ENCODE assay signal across 20 cellular contexts in genomic region chr2:28369355-28369754, GRCh38. TPM values are rescaled to one million over a fixed set of nuclear protein-coding genes. Genes with fewer than 3 reads are reported as not detected.
A peak's percentile ranks its signal among the peaks of the same experiment; 100 is the strongest.
DNase-seq lines count a peak whose midpoint lies in the region; ATAC-seq and TF ChIP-seq lines count a peak whose summit lies in the region.
"Had no signal": no experiment of that assay in that cellular context is flagged by ENCODE, and none has a peak within 500 bp of the region (broad histone marks: within the 10 kb centered on the region; RNA-seq: fewer than 3 reads in every experiment).

No MANE protein-coding gene starts in this region.

- H3K9me3 ChIP-seq in Peyer's patch = no peaks in the 10 kb centered on the region
- no peaks in the 10 kb centered on the region for H3K9me3 ChIP-seq in duodenal mucosa (ENCODE audit: control insufficient read depth in 1 of 2, low read length in 2 of 2)
- H3K9me3 ChIP-seq in psoas muscle = no peaks in the 10 kb centered on the region
- H3K9me3 ChIP-seq: MG63 had no signal

- ATAC-seq in psoas muscle = peak in 2 of 4 donors; percentile 10 to 21
- ATAC-seq in GM21360 (IDR thresholded peaks at IDR 0.05; ENCODE audit: unreplicated experiment) = no peak

- H3K4me3 Mint-ChIP-seq in activated T-cell treated with anti-CD3 and anti-CD28 coated beads, Interleukin-2, amount 50 U/mL, for 24 hours = no peak overlapping the region

- 48 to 59% (median 48%) methylated on average over 5 of the region's 5 CpGs for WGBS in psoas muscle, 3 donors

- TF ChIP-seq POLR2A in Peyer's patch (IDR thresholded peaks at IDR 0.05) = no peak

- H3K36me3 Mint-ChIP-seq in activated T-cell treated with anti-CD3 and anti-CD28 coated beads, Interleukin-2, amount 50 U/mL, for 24 hours (ENCODE audit: low read depth) = no peaks in the 10 kb centered on the region

- H3K27me3 ChIP-seq in Peyer's patch (no peaks in the 10 kb centered on the region), duodenal mucosa (ENCODE audit: control insufficient read depth in 1 of 2, insufficient read depth in 2 of 2, low read length in 2 of 2) (no peaks in the 10 kb centered on the region), psoas muscle (ENCODE audit: insufficient read depth in 3 of 3, low read length in 2 of 3) (no peaks in the 10 kb centered on the region)
- H3K27me3 ChIP-seq: MG63 had no signal

- peak overlapping the region in 3 of 4 donors; percentile 9 to 94 (median 48) for H3K27ac ChIP-seq in Peyer's patch
- peak overlapping the region; percentile 46 for H3K27ac ChIP-seq in duodenal mucosa (ENCODE audit: low read depth, low read length)
- H3K27ac ChIP-seq in psoas muscle = peak overlapping the region; percentile 63
- H3K27ac ChIP-seq: C4-2B, KMS-11 had no signal

- no peaks in the 10 kb centered on the region for H3K27me3 Mint-ChIP-seq in activated T-cell treated with anti-CD3 and anti-CD28 coated beads, Interleukin-2, amount 50 U/mL, for 24 hours

- H3K9me3 Mint-ChIP-seq in activated T-cell treated with anti-CD3 and anti-CD28 coated beads, Interleukin-2, amount 50 U/mL, for 24 hours = no peaks in the 10 kb centered on the region

- H3K36me3 ChIP-seq in Peyer's patch (no peaks in the 10 kb centered on the region), duodenal mucosa (ENCODE audit: control insufficient read depth in 1 of 2, insufficient read depth in 2 of 2, low read length in 2 of 2) (no peaks in the 10 kb centered on the region), psoas muscle (ENCODE audit: insufficient read depth in 1 of 2, low read depth in 1 of 2) (no peaks in the 10 kb centered on the region)
- H3K36me3 ChIP-seq: MG63 had no signal

- no peak overlapping the region for H3K4me3 ChIP-seq in Peyer's patch
- H3K4me3 ChIP-seq in duodenal mucosa (ENCODE audit: low read depth in 1 of 2, low read length in 2 of 2) = no peak overlapping the region
- no peak overlapping the region for H3K4me3 ChIP-seq in psoas muscle
- H3K4me3 ChIP-seq: MG63 had no signal

- no peak for TF ChIP-seq CTCF in Peyer's patch (IDR thresholded peaks at IDR 0.05)
- no peak for TF ChIP-seq CTCF in psoas muscle (IDR thresholded peaks at IDR 0.05)

- H3K4me1 ChIP-seq in Peyer's patch (peaks cover 0 to 38% (median 18%) of the 10 kb centered on the region in 4 donors), duodenal mucosa (ENCODE audit: control insufficient read depth in 1 of 2, insufficient read depth in 2 of 2, low read length in 2 of 2) (peaks cover 56 to 60% of the 10 kb centered on the region in 2 donors), psoas muscle (peaks cover 31% of the 10 kb centered on the region)

- peak overlapping the region; percentile 39 for H3K27ac Mint-ChIP-seq in activated T-cell treated with anti-CD3 and anti-CD28 coated beads, Interleukin-2, amount 50 U/mL, for 24 hours

- H3K4me1 Mint-ChIP-seq in activated T-cell treated with anti-CD3 and anti-CD28 coated beads, Interleukin-2, amount 50 U/mL, for 24 hours (ENCODE audit: low read depth) = peaks cover 34% of the 10 kb centered on the region

- DNase-seq in activated T-cell treated with anti-CD3 and anti-CD28 coated beads, Interleukin-2, amount 50 U/mL, for 24 hours = no peak
- no peak for DNase-seq in activated T-cell treated with anti-CD3 and anti-CD28 coated beads, Interleukin-2, amount 50 U/mL, for 48 hours
- DNase-seq in Peyer's patch = no peak
- peak in 1 of 2 donors; percentile 24 for DNase-seq in psoas muscle
- no peak for DNase-seq in activated effector memory CD4-positive, alpha-beta T cell treated with Interleukin-2 at 50 U/mL for 16 hours
- DNase-seq in SKM-1 treated with dmso at 0.1 percent for 144 hours (lab: John Stamatoyannopoulos, UW; ENCODE audit: unreplicated experiment) = no peak
- DNase-seq: DMS 273 treated with DMSO at 0.1 percent for 48 hours, GF-D8, GOT3, MG63, NCI-H1092, NCI-H146, NCI-H2081, NCI-H510A, NCI-H774, Right ventricle myocardium superior had no signal

- intact Hi-C loops in psoas muscle (cut with DNase I) = no loop called here

- peak overlapping the region in 1 of 2 donors; percentile 38 for H3K9ac ChIP-seq in duodenal mucosa (ENCODE audit: low read depth in 1 of 2, low read length in 2 of 2)
- H3K9ac ChIP-seq: KMS-11 had no signal

RNA-seq across cellular contexts. Expression of gene FOSL2, which starts 23.3 kb away (rescaled TPM):
- total RNA-seq in Peyer's patch (100 to 1,000 TPM in 3 of 4 donors, 10 to 100 TPM in 1; 46.2 to 239 (median 207) TPM), psoas muscle (100 to 1,000 TPM in 3 of 4 donors, 10 to 100 TPM in 1; 52.2 to 278 (median 192) TPM)
- 10 to 100 TPM; 20.1 to 74.7 (median 72.1) TPM for polyA plus RNA-seq in psoas muscle
